25 cellular contexts compared by ENCODE assay signal in genomic region chr12:107106241-107107025, GRCh38.
"Had no signal": no experiment of that assay in that cellular context is flagged by ENCODE, and none has a peak within 500 bp of the region (broad histone marks: within the 10 kb centered on the region; RNA-seq: fewer than 3 reads in every experiment).

No MANE protein-coding gene starts in this region.

- H3K4me3 ChIP-seq: left lung, lower lobe of right lung, pancreas, prostate gland, skin epidermis, tibial nerve, uterus had no signal

- H3K27ac ChIP-seq: left lung, lower lobe of right lung, pancreas, prostate gland, skin epidermis, tibial nerve, uterus had no signal

- DNase-seq: hypothalamus; immature natural killer cell; kidney; left colon; left lung; lower lobe of right lung; mammary epithelial cell; mesenchymal stem cell; naive thymus-derived CD8-positive, alpha-beta T cell; nucleus accumbens; pancreas; posterior cingulate gyrus; retina; right cardiac atrium; stimulated activated CD4-positive, alpha-beta T cell treated with anti-CD3 and anti-CD28 coated beads, Interleukin-12 subunit alpha, Interleukin-12 subunit beta, amount 100 ng/mL, for 4 hours; stimulated activated CD4-positive, alpha-beta T cell treated with anti-CD3 and anti-CD28 coated beads, Interleukin-15, amount 100 ng/mL, for 24 hours; stimulated activated CD4-positive, alpha-beta T cell treated with anti-CD3 and anti-CD28 coated beads, Interleukin-2, amount 100 ng/mL, for 24 hours; stimulated activated CD4-positive, alpha-beta T cell treated with anti-CD3 and anti-CD28 coated beads, Interleukin-4, amount 100 ng/mL, for 1 hour; stimulated activated naive B cell treated with anti-CD40 and anti-IgM and Interleukin-4, amounts not matched to agents 10 μg/mL and 1 μg/mL and 100 μg/mL, for 72 hours; stimulated activated naive CD8-positive, alpha-beta T cell treated with anti-CD3 and anti-CD28 coated beads, Interleukin-15, Interleukin-2, amounts not matched to agents 100 U/mL and 50 U/mL, for 24 hours; uterus had no signal

- H3K9me3 ChIP-seq: left lung, lower lobe of right lung, pancreas, prostate gland, tibial nerve, uterus had no signal

- ATAC-seq: left colon; left lung; lower lobe of right lung; naive thymus-derived CD8-positive, alpha-beta T cell; pancreas; right cardiac atrium; sciatic nerve; stimulated activated naive B cell treated with anti-CD40 and anti-IgM and Interleukin-4, amounts not matched to agents 10 μg/mL and 1 μg/mL and 100 μg/mL, for 72 hours; stimulated activated naive CD8-positive, alpha-beta T cell treated with anti-CD3 and anti-CD28 coated beads, Interleukin-15, Interleukin-2, amounts not matched to agents 100 U/mL and 50 U/mL, for 24 hours had no signal

- H3K4me1 ChIP-seq: left lung, lower lobe of right lung, pancreas, prostate gland, uterus had no signal

- H3K36me3 ChIP-seq: left lung, lower lobe of right lung, pancreas, prostate gland, tibial nerve, uterus had no signal
